ENCODE assay signal across 2 cellular contexts in the genomic region with DNA sequence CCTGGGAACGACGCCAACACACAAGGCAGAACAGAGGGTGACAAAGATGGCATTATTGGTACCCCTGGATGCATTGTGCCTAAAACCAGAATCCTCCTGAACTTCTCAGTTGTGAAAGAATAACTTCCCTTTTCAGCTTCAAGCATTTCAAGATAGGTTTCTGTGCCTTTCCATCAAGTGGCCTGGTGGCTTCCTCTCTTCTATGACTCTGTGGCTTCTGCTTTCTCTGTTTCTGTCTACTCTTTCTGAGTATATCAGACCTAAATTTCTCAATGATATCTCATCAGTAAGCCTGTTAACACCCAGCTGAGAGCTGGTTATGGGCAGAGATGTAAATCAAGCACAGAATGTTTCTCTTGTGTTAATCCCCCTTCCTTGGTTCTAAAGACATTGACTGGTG.
TF ChIP-seq lines count a peak whose summit lies in the region.

No MANE protein-coding gene starts in this region.

TF ChIP-seq in A549, 52 proteins besides CTCF, POLR2A, EP300 and RAD21 (continued from another document):
- no peak for TF ChIP-seq HMGXB4 (CRISPR knock-in tag; IDR thresholded peaks at IDR 0.05; ENCODE audit: borderline replicate concordance)
- no peak for TF ChIP-seq USF2 (IDR thresholded peaks at IDR 0.05)
- TF ChIP-seq RNF2 (IDR thresholded peaks at IDR 0.05; ENCODE audit: borderline replicate concordance, low read depth), result no peak
- TF ChIP-seq NR3C1 (IDR thresholded peaks at IDR 0.05), result no peak
- no peak for TF ChIP-seq MAFK (IDR thresholded peaks at IDR 0.05; ENCODE audit: partially characterized antibody)
- TF ChIP-seq, protein P1, sequence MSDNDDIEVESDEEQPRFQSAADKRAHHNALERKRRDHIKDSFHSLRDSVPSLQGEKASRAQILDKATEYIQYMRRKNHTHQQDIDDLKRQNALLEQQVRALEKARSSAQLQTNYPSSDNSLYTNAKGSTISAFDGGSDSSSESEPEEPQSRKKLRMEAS (IDR thresholded peaks at IDR 0.05), result no peak
- TF ChIP-seq HOXB5 (CRISPR knock-in tag; IDR thresholded peaks at IDR 0.05), result no peak

TF ChIP-seq in SK-N-SH treated with all-trans-retinoic acid at 6 μM for 48 hours, 23 proteins besides CTCF, POLR2A, EP300 and RAD21 (continued from another document):
- no peak for TF ChIP-seq POU6F1 (CRISPR knock-in tag; IDR thresholded peaks at IDR 0.05; ENCODE audit: borderline replicate concordance, low read depth)
- TF ChIP-seq TOX (CRISPR knock-in tag; IDR thresholded peaks at IDR 0.05; ENCODE audit: borderline replicate concordance), result no peak
- no peak for TF ChIP-seq PPARA (CRISPR knock-in tag; IDR thresholded peaks at IDR 0.05; ENCODE audit: borderline replicate concordance)
- TF ChIP-seq TCF4 (CRISPR knock-in tag; IDR thresholded peaks at IDR 0.05; ENCODE audit: borderline replicate concordance), result no peak
- no peak for TF ChIP-seq GLIS3 (CRISPR knock-in tag; IDR thresholded peaks at IDR 0.05)
- no peak for TF ChIP-seq ESRRG (CRISPR knock-in tag; IDR thresholded peaks at IDR 0.05)
- no peak for TF ChIP-seq BACH2 (CRISPR knock-in tag; IDR thresholded peaks at IDR 0.05; ENCODE audit: borderline replicate concordance)
- TF ChIP-seq SNAI2 (CRISPR knock-in tag; IDR thresholded peaks at IDR 0.05), result no peak
- no peak for TF ChIP-seq ZNF8 (CRISPR knock-in tag; IDR thresholded peaks at IDR 0.05)
- no peak for TF ChIP-seq ZFP3 (CRISPR knock-in tag; IDR thresholded peaks at IDR 0.05)
- TF ChIP-seq ZNF70 (CRISPR knock-in tag; IDR thresholded peaks at IDR 0.05), result no peak
